ENCODE assay signal across 8 cellular contexts in the genomic region with DNA sequence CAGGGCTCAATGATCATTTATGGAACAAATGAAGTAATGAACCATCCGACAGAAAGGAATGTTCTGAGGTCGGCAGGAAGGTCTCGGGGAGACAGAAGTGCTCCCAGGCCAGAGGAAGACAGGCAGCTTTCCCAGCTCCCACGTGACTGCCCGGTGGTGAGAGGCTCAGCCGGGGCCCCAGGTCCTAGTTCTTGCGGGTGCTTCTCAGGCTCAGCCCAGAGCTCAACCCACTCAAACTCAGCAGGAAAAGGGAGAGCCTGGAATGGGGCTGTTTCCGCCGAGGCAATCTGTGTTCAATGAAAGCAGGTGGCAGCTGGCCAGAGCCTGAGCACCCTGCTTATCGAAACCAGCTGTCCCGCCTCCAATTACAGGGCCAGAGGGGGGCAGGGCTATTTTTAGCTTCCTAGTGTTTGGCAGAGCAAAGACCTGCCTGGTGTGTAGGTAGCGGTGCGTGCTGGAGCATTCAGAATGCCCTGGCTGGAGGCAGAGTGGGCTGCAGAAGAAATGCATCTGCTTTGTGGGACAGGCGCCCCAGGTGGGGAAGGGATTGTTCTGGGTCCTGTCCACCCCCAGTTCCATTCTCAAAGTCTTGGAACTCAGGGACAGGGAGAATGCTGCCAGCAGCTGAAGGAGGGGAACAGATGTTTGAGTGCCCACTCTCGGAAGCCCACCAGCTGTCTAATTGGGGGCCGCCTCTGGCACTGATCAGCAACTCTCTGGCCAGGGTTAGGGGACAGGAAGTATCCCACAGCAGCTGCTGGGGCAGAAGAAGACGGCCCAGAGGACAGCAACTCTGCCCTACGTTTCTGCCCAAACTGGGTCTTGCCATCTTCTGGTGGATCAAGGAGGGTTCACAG.
A peak's percentile ranks its signal among the peaks of the same experiment; 100 is the strongest.
DNase-seq lines count a peak whose midpoint lies in the region; ATAC-seq and TF ChIP-seq lines count a peak whose summit lies in the region.

No MANE protein-coding gene starts in this region.

- DNase-seq in NCI-H1417 treated with DMSO at 0.1 percent for 48 hours (lab: John Stamatoyannopoulos, UW) (peak; percentile 92), cardiac septum (ENCODE audit: low spot score) (peak; percentile 86), psoas muscle (peak; percentile 74 to 82), SW 1271 (lab: John Stamatoyannopoulos, UW) (no peak)
- no peak for DNase-seq in activated CD8-positive, alpha-beta T cell treated with anti-CD3 and anti-CD28 coated beads, Interleukin-2, amount 10 ng/mL, durations not matched to agents 7 days and 5 days
- DNase-seq in natural killer cell treated with Interleukin-12 subunit alpha and Interleukin-12 subunit beta and Interleukin-15 and Interleukin-18, amount 100 ng/mL, for 72 hours (ENCODE audit: low spot score) = no peak

- 9 to 10% (median 9%) methylated on average over 17 to 18 of the region's 18 CpGs for WGBS in psoas muscle, 3 donors

- H3K27ac Mint-ChIP-seq in activated CD8-positive, alpha-beta T cell treated with anti-CD3 and anti-CD28 coated beads, Interleukin-2, amount 10 ng/mL, durations not matched to agents 7 days and 5 days = peak overlapping the region; percentile 62
- H3K27ac Mint-ChIP-seq in natural killer cell treated with Interleukin-12 subunit alpha and Interleukin-12 subunit beta and Interleukin-15 and Interleukin-18, amount 100 ng/mL, for 72 hours = no peak overlapping the region

- H3K4me3 ChIP-seq in BLaER1 (0 out of 2 replicates have a peak overlapping the region, but pooled peaks have one; percentile 8), psoas muscle (peak overlapping the region; percentile 52)

- no peaks in the 10 kb centered on the region for H4K20me1 ChIP-seq in BLaER1

- H3K9me3 ChIP-seq in BLaER1 = no peaks in the 10 kb centered on the region
- no peaks in the 10 kb centered on the region for H3K9me3 ChIP-seq in psoas muscle

- peak overlapping the region; percentile 87 for H3K4me2 ChIP-seq in BLaER1

- H3K9me3 Mint-ChIP-seq in activated CD8-positive, alpha-beta T cell treated with anti-CD3 and anti-CD28 coated beads, Interleukin-2, amount 10 ng/mL, durations not matched to agents 7 days and 5 days (ENCODE audit: insufficient read depth) = no peaks in the 10 kb centered on the region
- H3K9me3 Mint-ChIP-seq in natural killer cell treated with Interleukin-12 subunit alpha and Interleukin-12 subunit beta and Interleukin-15 and Interleukin-18, amount 100 ng/mL, for 72 hours = no peaks in the 10 kb centered on the region

- no peaks in the 10 kb centered on the region for H3K27me3 ChIP-seq in BLaER1
- no peaks in the 10 kb centered on the region for H3K27me3 ChIP-seq in psoas muscle (ENCODE audit: insufficient read depth in 3 of 3, low read length in 2 of 3)

- TF ChIP-seq CTCF in psoas muscle (IDR thresholded peaks at IDR 0.05) = no peak

- peaks cover 48% of the 10 kb centered on the region for H3K36me3 Mint-ChIP-seq in activated CD8-positive, alpha-beta T cell treated with anti-CD3 and anti-CD28 coated beads, Interleukin-2, amount 10 ng/mL, durations not matched to agents 7 days and 5 days (ENCODE audit: low read depth)
- peaks cover 21% of the 10 kb centered on the region for H3K36me3 Mint-ChIP-seq in natural killer cell treated with Interleukin-12 subunit alpha and Interleukin-12 subunit beta and Interleukin-15 and Interleukin-18, amount 100 ng/mL, for 72 hours

- peak overlapping the region; percentile 65 for H3K9ac ChIP-seq in BLaER1

- ATAC-seq in activated CD8-positive, alpha-beta T cell treated with anti-CD3 and anti-CD28 coated beads, Interleukin-2, amount 10 ng/mL, durations not matched to agents 7 days and 5 days = no peak
- ATAC-seq in psoas muscle (peak; percentile 83 to 89 (median 86)), GM19023 (IDR thresholded peaks at IDR 0.05; ENCODE audit: unreplicated experiment) (no peak)
- no peak for ATAC-seq in natural killer cell treated with Interleukin-12 subunit alpha and Interleukin-12 subunit beta and Interleukin-15 and Interleukin-18, amount 100 ng/mL, for 72 hours

- H3K36me3 ChIP-seq in BLaER1 = no peaks in the 10 kb centered on the region; the same call in 1 of the 2 replicates
- H3K36me3 ChIP-seq in psoas muscle (ENCODE audit: insufficient read depth in 1 of 2, low read depth in 1 of 2) = no peaks in the 10 kb centered on the region

- intact Hi-C loops in cardiac septum (cut with DNase I) = loop anchor here (5.0 kb wide), 1 partner anchor 150 kb away; no protein-coding TSS in a partner anchor
- intact Hi-C loops in psoas muscle (cut with DNase I) = no loop called here

- peaks cover 71% of the 10 kb centered on the region for H3K4me1 ChIP-seq in BLaER1
- peaks cover 51% of the 10 kb centered on the region for H3K4me1 ChIP-seq in psoas muscle

- CTCF ChIA-PET in activated CD8-positive, alpha-beta T cell treated with anti-CD3 and anti-CD28 coated beads, Interleukin-2, amount 10 ng/mL, durations not matched to agents 7 days and 5 days (lab: Charles Lee) = no interaction called here

- H3K27ac ChIP-seq in BLaER1 (peak overlapping the region; percentile 67), psoas muscle (peak overlapping the region; percentile 62)

- H3K4me1 Mint-ChIP-seq in activated CD8-positive, alpha-beta T cell treated with anti-CD3 and anti-CD28 coated beads, Interleukin-2, amount 10 ng/mL, durations not matched to agents 7 days and 5 days (ENCODE audit: low read depth) = peaks cover 37% of the 10 kb centered on the region
- peaks cover 36 to 56% of the 10 kb centered on the region in 2 donors for H3K4me1 Mint-ChIP-seq in natural killer cell treated with Interleukin-12 subunit alpha and Interleukin-12 subunit beta and Interleukin-15 and Interleukin-18, amount 100 ng/mL, for 72 hours (ENCODE audit: low read depth in 2 of 2)

- H3K4me3 Mint-ChIP-seq in activated CD8-positive, alpha-beta T cell treated with anti-CD3 and anti-CD28 coated beads, Interleukin-2, amount 10 ng/mL, durations not matched to agents 7 days and 5 days = no peak overlapping the region
- H3K4me3 Mint-ChIP-seq in natural killer cell treated with Interleukin-12 subunit alpha and Interleukin-12 subunit beta and Interleukin-15 and Interleukin-18, amount 100 ng/mL, for 72 hours = no peak overlapping the region

- POLR2A ChIA-PET in activated CD8-positive, alpha-beta T cell treated with anti-CD3 and anti-CD28 coated beads, Interleukin-2, amount 10 ng/mL, durations not matched to agents 7 days and 5 days (lab: Charles Lee) = no interaction called here

- no peaks in the 10 kb centered on the region for H3K27me3 Mint-ChIP-seq in activated CD8-positive, alpha-beta T cell treated with anti-CD3 and anti-CD28 coated beads, Interleukin-2, amount 10 ng/mL, durations not matched to agents 7 days and 5 days (ENCODE audit: low read depth)
- no peaks in the 10 kb centered on the region for H3K27me3 Mint-ChIP-seq in natural killer cell treated with Interleukin-12 subunit alpha and Interleukin-12 subunit beta and Interleukin-15 and Interleukin-18, amount 100 ng/mL, for 72 hours

Comparison
In these comparisons a context has a peak if more than half of its experiments do, and no peak if none do; other contexts are left out.
1. DNase-seq: peak in NCI-H1417 treated with DMSO at 0.1 percent for 48 hours (single experiment), cardiac septum (single experiment) and psoas muscle (2 of 2); none in activated CD8-positive, alpha-beta T cell treated with anti-CD3 and anti-CD28 coated beads, Interleukin-2, amount 10 ng/mL, durations not matched to agents 7 days and 5 days (single experiment), natural killer cell treated with Interleukin-12 subunit alpha and Interleukin-12 subunit beta and Interleukin-15 and Interleukin-18, amount 100 ng/mL, for 72 hours (single experiment) and SW 1271 (0 of 2).
2. ATAC-seq: peak in psoas muscle (4 of 4); none in activated CD8-positive, alpha-beta T cell treated with anti-CD3 and anti-CD28 coated beads, Interleukin-2, amount 10 ng/mL, durations not matched to agents 7 days and 5 days (single experiment), natural killer cell treated with Interleukin-12 subunit alpha and Interleukin-12 subunit beta and Interleukin-15 and Interleukin-18, amount 100 ng/mL, for 72 hours (0 of 2) and GM19023 (single experiment).